In the genomic region with DNA sequence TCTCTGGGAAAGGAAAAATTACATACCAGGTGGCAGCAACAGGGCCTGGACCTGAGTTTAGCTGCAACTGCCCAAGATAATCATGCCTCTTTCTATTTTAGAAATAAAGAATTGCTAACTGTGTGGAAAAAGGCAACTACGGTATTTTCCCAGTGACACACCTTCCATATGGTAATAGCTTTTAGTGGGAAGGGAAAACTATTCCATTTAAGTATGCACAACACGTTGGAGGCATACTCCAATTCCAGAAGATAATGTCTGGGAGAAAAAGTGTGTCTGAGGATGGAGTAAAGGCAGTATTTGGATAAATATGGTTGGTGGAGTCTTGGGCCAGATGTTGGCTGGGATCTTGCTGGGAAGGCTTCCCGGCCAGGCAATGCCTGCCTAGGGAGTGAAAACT, we compare ENCODE assay signal across 1 cellular context.
TF ChIP-seq lines count a peak whose summit lies in the region.

No MANE protein-coding gene starts in this region.

TF ChIP-seq in IMR-90, 13 proteins besides CTCF, POLR2A, EP300 and RAD21:
- no peak for TF ChIP-seq MAFK (IDR thresholded peaks at IDR 0.05; ENCODE audit: low read depth, low read length)
- no peak for TF ChIP-seq NFE2L2 (IDR thresholded peaks at IDR 0.05; ENCODE audit: low read depth, low read length)
